Comparison of ENCODE assay signal across 10 cellular contexts in the genomic region with DNA sequence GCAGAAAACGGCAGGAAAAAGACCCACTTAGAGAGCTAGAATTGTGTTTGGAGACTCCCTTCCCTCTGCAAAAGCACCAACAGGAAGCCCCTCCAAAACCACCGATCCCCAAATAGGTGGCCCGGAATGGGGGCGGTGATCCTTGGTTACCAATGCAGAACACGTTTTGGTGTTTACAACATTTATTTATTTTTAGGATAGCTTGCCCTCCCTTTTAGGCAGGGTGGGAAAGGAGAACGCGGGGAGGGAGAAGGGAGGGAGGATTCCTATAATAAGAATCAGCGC. TPM values are rescaled to one million over a fixed set of nuclear protein-coding genes. Genes with fewer than 3 reads are reported as not detected.
DNase-seq lines count a peak whose midpoint lies in the region; ATAC-seq and TF ChIP-seq lines count a peak whose summit lies in the region.
"Had no signal": no experiment of that assay in that cellular context is flagged by ENCODE, and none has a peak within 500 bp of the region (broad histone marks: within the 10 kb centered on the region; RNA-seq: fewer than 3 reads in every experiment).

No MANE protein-coding gene starts in this region.

- H2BK120ac ChIP-seq in H9 (ENCODE audit: low read depth, low read length, poor library complexity, severe bottlenecking) = no peak overlapping the region

- no peak overlapping the region for H2AK5ac ChIP-seq in H9 (ENCODE audit: insufficient read length, low read length)

- no peak overlapping the region for H2BK5ac ChIP-seq in H9 (ENCODE audit: insufficient read length, low read length)

- H3K79me1 ChIP-seq in H9 (ENCODE audit: insufficient read depth, low read depth, low read length, poor library complexity, severe bottlenecking) = no peaks in the 10 kb centered on the region

- H3K4me3 ChIP-seq in A673 (ENCODE audit: low read depth, low read length, poor library complexity, severe bottlenecking) (peak overlapping the region; percentile 31), colonic mucosa (peak overlapping the region; percentile 29)

- H3K4me1 ChIP-seq in A673 (ENCODE audit: insufficient read depth, low read length, poor library complexity, severe bottlenecking) (peaks cover 5% of the 10 kb centered on the region), H9 (ENCODE audit: insufficient read depth, low read length) (no peaks in the 10 kb centered on the region), colonic mucosa (no peaks in the 10 kb centered on the region)

- H4K8ac ChIP-seq in H9 (replicated peaks; ENCODE audit: insufficient read length, low read depth, low read length) = no peak overlapping the region

- peaks cover 82% of the 10 kb centered on the region for H3K27me3 ChIP-seq in A673 (replicated peaks; ENCODE audit: insufficient read depth, low read depth, low read length, poor library complexity)
- H3K27me3 ChIP-seq in H9 (ENCODE audit: insufficient read depth, low read length) = peaks cover 41% of the 10 kb centered on the region; the same call in 1 of the 2 replicates
- peaks cover 19% of the 10 kb centered on the region for H3K27me3 ChIP-seq in colonic mucosa

- no peaks in the 10 kb centered on the region for H3K36me3 ChIP-seq in A673 (ENCODE audit: insufficient read depth, low read length, poor library complexity, severe bottlenecking)
- H3K36me3 ChIP-seq in colonic mucosa = no peaks in the 10 kb centered on the region

- POLR2A ChIA-PET in A673 (lab: Charles Lee; ENCODE audit: low non-redundant PET) = no interaction called here
- POLR2A ChIA-PET in naive thymus-derived CD8-positive, alpha-beta T cell (lab: Charles Lee) = no interaction called here

- H3K23ac ChIP-seq in H9 (ENCODE audit: insufficient read length, low read depth, low read length) = no peak overlapping the region

- no peak overlapping the region for H3K4ac ChIP-seq in H9 (ENCODE audit: low read depth, low read length)

- no TSS peak for BruUV-seq in A673 (replicated peaks; lab: Mats Ljungman, UMichigan)

- H2BK12ac ChIP-seq in H9 (ENCODE audit: insufficient read length, low read depth, low read length) = no peak overlapping the region

- intact Hi-C loops in A673 (cut with micrococcal nuclease; ENCODE audit: unreplicated experiment) = loop anchor here (10.0 kb wide), 1 partner anchor 286 kb away; no protein-coding TSS in a partner anchor
- intact Hi-C loops in colonic mucosa (cut with DNase I) = loop anchor here (10.0 kb wide), 1 partner anchor 756 kb away; no protein-coding TSS in a partner anchor

- H2BK20ac ChIP-seq in H9 (ENCODE audit: low read depth, low read length, poor library complexity, severe bottlenecking) = no peak overlapping the region

- H3K18ac ChIP-seq in H9 (ENCODE audit: insufficient read length, low read depth, low read length) = no peak overlapping the region

- H3K4me1 Mint-ChIP-seq in H9 = peaks cover 21 to 23% of the 10 kb centered on the region in 2 experiments
- peaks cover 1 to 19% (median 13%) of the 10 kb centered on the region in 4 donors for H3K4me1 Mint-ChIP-seq in naive thymus-derived CD8-positive, alpha-beta T cell

- H3K36me3 Mint-ChIP-seq in H9 (ENCODE audit: insufficient read depth in 1 of 3, low read depth in 3 of 3) = no peaks in the 10 kb centered on the region
- H3K36me3 Mint-ChIP-seq in naive thymus-derived CD8-positive, alpha-beta T cell = no peaks in the 10 kb centered on the region

- no peak overlapping the region for H3K14ac ChIP-seq in H9 (ENCODE audit: insufficient read depth, low read length)

- H3K27ac ChIP-seq in A673 (ENCODE audit: low read depth, low read length, poor library complexity, severe bottlenecking) (no peak overlapping the region), H9 (ENCODE audit: insufficient read length, low read depth, low read length) (no peak overlapping the region), colonic mucosa (no peak overlapping the region)
- H3K27ac ChIP-seq: HL-60 had no signal

- H3K4me3 Mint-ChIP-seq in H9 = peak overlapping the region; percentile 64 to 81
- peak overlapping the region in 9 of 10 donors; percentile 12 to 71 (median 41) for H3K4me3 Mint-ChIP-seq in naive thymus-derived CD8-positive, alpha-beta T cell

- no peak overlapping the region for H4K91ac ChIP-seq in H9 (ENCODE audit: insufficient read length, low read depth, low read length)

- no peak overlapping the region for H3K9ac ChIP-seq in H9 (ENCODE audit: extremely low read depth, insufficient read length, low read length)
- H3K9ac ChIP-seq in colonic mucosa (ENCODE audit: low read depth in 2 of 2, low read length in 2 of 2) = no peak overlapping the region

- in situ Hi-C loops in G401 (cut with HindIII; ENCODE audit: low sequenced_read_pairs) = no loop called here

- H3K23me2 ChIP-seq in H9 (ENCODE audit: insufficient read length, low read depth, low read length, poor library complexity, severe bottlenecking) = peaks cover 29% of the 10 kb centered on the region

- no peak overlapping the region for H3K56ac ChIP-seq in H9 (ENCODE audit: insufficient read length, low read depth, low read length)

- H2BK15ac ChIP-seq in H9 (ENCODE audit: low read depth, low read length) = no peak overlapping the region

- H4K5ac ChIP-seq in H9 (ENCODE audit: insufficient read length, low read depth, low read length) = no peak overlapping the region

- H3T11ph ChIP-seq in H9 (ENCODE audit: low read length) = no peak overlapping the region

- CTCF ChIA-PET in A673 (lab: Charles Lee) = no interaction called here

- no peak overlapping the region for H3K27ac Mint-ChIP-seq in H9
- no peak overlapping the region for H3K27ac Mint-ChIP-seq in naive thymus-derived CD8-positive, alpha-beta T cell

- H3K9me3 ChIP-seq in A673 (ENCODE audit: low read depth, low read length, poor library complexity, severe bottlenecking) (no peaks in the 10 kb centered on the region), H9 (ENCODE audit: control insufficient read depth, low read depth, low read length) (no peaks in the 10 kb centered on the region), colonic mucosa (no peaks in the 10 kb centered on the region)

- peaks cover 88% of the 10 kb centered on the region for H3K27me3 Mint-ChIP-seq in H9 (ENCODE audit: low read depth)
- H3K27me3 Mint-ChIP-seq in naive thymus-derived CD8-positive, alpha-beta T cell = peaks cover 20 to 68% (median 46%) of the 10 kb centered on the region in 5 donors

- peaks cover 5 to 6% of the 10 kb centered on the region in 2 experiments; a peak in 4 of 5 replicates for H3K9me3 Mint-ChIP-seq in H9
- H3K9me3 Mint-ChIP-seq in naive thymus-derived CD8-positive, alpha-beta T cell = peaks cover 0 to 5% (median 0%) of the 10 kb centered on the region in 9 donors

- WGBS in H9 (ENCODE audit: extremely low coverage, insufficient read length, low lambda C conversion rate) = no CpG with 5 or more reads among the region's 8 CpGs

- peak overlapping the region; percentile 65 for H3K4me2 ChIP-seq in H9 (ENCODE audit: insufficient read depth, insufficient read length, low read length)

- H3K79me2 ChIP-seq in H9 (ENCODE audit: insufficient read depth, low read length) = no peaks in the 10 kb centered on the region

- TF ChIP-seq CTCF in A673 (conservative IDR thresholded peaks at IDR 0.05; ENCODE audit: low read depth, low read length) (no peak), H9 (conservative IDR thresholded peaks at IDR 0.05) (no peak), colonic mucosa (IDR thresholded peaks at IDR 0.05) (no peak)

- no peaks in the 10 kb centered on the region for H4K20me1 ChIP-seq in H9 (ENCODE audit: control insufficient read depth, insufficient read depth, insufficient read length)

- no peak for ATAC-seq in naive thymus-derived CD8-positive, alpha-beta T cell

- DNase-seq in A673 (ENCODE audit: low spot score) (no peak), H9 (no peak), colonic mucosa (peak; percentile 16), G401 (ENCODE audit: low spot score) (no peak), Kasumi-1 (lab: John Stamatoyannopoulos, UW) (no peak), NCI-H1417 (lab: John Stamatoyannopoulos, UW) (no peak)
- no peak for DNase-seq in naive thymus-derived CD8-positive, alpha-beta T cell
- DNase-seq in stimulated activated CD4-positive, alpha-beta T cell treated with anti-CD3 and anti-CD28 coated beads, Interleukin-4, amount 100 ng/mL, for 4 hours = no peak

- no peak overlapping the region for H2AFZ ChIP-seq in H9 (ENCODE audit: low read length)

RNA-seq across cellular contexts. Expression of a gene that starts 0.6 kb away (rescaled TPM):
- total RNA-seq in A673 (2021) = 0.04 and 0.06 TPM in 2 replicates
- 0.02 TPM in 1 of 2 replicates, not detected in the other for total RNA-seq in H9 (2021)
- total RNA-seq in colonic mucosa = 1 to 10 TPM in 1 of 2 donors, under 1 TPM in 1; 0.52 to 2.3 TPM
- not detected for total RNA-seq in naive thymus-derived CD8-positive, alpha-beta T cell
- not detected for polyA plus RNA-seq in naive thymus-derived CD8-positive, alpha-beta T cell
- not detected in 2 replicates for total RNA-seq in G401 (2014; rRNA removed; shearing (Covaris generic))
- total RNA-seq: fibroblast of villous mesenchyme had no signal
